Comparison of ENCODE assay signal across 22 cellular contexts in the genomic region with DNA sequence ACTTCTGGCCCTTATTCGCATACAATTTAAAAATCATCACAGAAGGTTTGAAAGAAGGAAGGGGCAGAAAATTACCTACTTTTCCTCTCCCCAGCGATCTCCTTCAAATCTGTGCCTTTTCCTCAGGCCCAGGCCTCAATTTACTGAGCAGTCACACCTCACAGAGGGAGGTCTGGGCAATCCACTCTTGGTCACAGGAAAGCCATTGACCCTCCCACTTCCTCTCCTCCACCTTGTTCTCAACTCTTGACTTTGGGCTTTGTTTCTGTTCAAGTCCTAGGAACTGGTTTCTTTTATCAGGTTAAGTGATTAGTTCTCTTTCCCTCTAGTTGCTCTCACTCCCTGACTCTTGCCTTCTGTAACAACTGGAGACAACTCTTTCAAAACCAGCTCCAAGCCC.
"Had no signal": no experiment of that assay in that cellular context is flagged by ENCODE, and none has a peak within 500 bp of the region (broad histone marks: within the 10 kb centered on the region; RNA-seq: fewer than 3 reads in every experiment).

No MANE protein-coding gene starts in this region.

- H3K36me3 ChIP-seq: esophagus squamous epithelium, left lung, neural progenitor cell, right lobe of liver, thoracic aorta, transverse colon had no signal

- H3K4me3 ChIP-seq: coronary artery, esophagus squamous epithelium, left lung, neural progenitor cell, right lobe of liver, thoracic aorta, transverse colon had no signal

- H3K9ac ChIP-seq: neural progenitor cell, parathyroid adenoma had no signal

- H3K27me3 ChIP-seq: esophagus squamous epithelium, left lung, neural progenitor cell, right lobe of liver, transverse colon had no signal

- H3K9me3 ChIP-seq: esophagus squamous epithelium, left lung, right lobe of liver, thoracic aorta, transverse colon had no signal

- H3K4me1 ChIP-seq: esophagus squamous epithelium, left lung, parathyroid adenoma, right lobe of liver, transverse colon had no signal

- DNase-seq: dermis blood vessel endothelial cell; effector memory CD4-positive, alpha-beta T cell; erythroblast; esophagus squamous epithelium; foreskin melanocyte; hypothalamus; kidney; left cardiac atrium; left lung; mesenchymal stem cell; midbrain; naive thymus-derived CD4-positive, alpha-beta T cell; right lobe of liver; small intestine; stimulated activated CD4-positive, alpha-beta T cell treated with anti-CD3 and anti-CD28 coated beads, Interleukin-15, amount 100 ng/mL, for 24 hours; stimulated activated CD4-positive, alpha-beta T cell treated with anti-CD3 and anti-CD28 coated beads, Interleukin-2, amount 100 ng/mL, for 48 hours; stimulated activated naive B cell treated with anti-CD40 and anti-IgM and Interleukin-4, amounts not matched to agents 10 μg/mL and 1 μg/mL and 100 μg/mL, for 72 hours; transverse colon had no signal
